ENCODE assay signal across 27 cellular contexts in the genomic region with DNA sequence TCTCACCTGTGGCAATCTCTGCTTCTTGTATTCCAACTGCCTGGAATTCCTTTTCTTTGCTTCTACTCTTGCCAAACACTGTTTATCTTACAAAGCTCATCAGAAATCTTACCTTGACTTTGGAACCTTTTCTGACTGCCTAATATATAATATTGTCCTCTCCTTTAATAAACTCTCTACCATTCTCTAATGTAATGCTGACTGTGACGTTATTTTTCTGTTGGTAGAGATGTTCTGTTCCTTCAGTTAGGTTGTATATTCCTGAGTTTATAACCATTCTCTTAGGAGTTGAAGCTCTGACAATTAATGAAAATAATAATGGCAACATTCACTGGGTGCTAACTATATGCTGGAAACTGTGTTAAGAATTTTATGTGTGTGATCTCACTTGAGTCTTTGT.
"Had no signal": no experiment of that assay in that cellular context is flagged by ENCODE, and none has a peak within 500 bp of the region (broad histone marks: within the 10 kb centered on the region; RNA-seq: fewer than 3 reads in every experiment).

No MANE protein-coding gene starts in this region.

- H3K36me3 ChIP-seq: colonic mucosa, esophagus muscularis mucosa, esophagus squamous epithelium, gastrocnemius medialis, gastroesophageal sphincter, heart left ventricle, heart right ventricle had no signal

- ATAC-seq: effector memory CD8-positive, alpha-beta T cell; esophagus mucosa; gastrocnemius medialis; gastroesophageal sphincter; heart left ventricle; heart right ventricle had no signal

- DNase-seq: colonic mucosa; cortex of kidney; dermis blood vessel endothelial cell; dorsolateral prefrontal cortex; effector CD4-positive, alpha-beta T cell; effector CD8-positive, alpha-beta T cell; effector memory CD4-positive, alpha-beta T cell; effector memory CD8-positive, alpha-beta T cell; endodermal cell; erythroblast; esophagus squamous epithelium; foreskin fibroblast; foreskin melanocyte; gastrocnemius medialis; glutamatergic neuron; head of caudate nucleus; heart left ventricle; heart right ventricle had no signal

- H3K9me3 ChIP-seq: colonic mucosa, esophagus muscularis mucosa, esophagus squamous epithelium, gastrocnemius medialis, gastroesophageal sphincter, heart left ventricle had no signal

- H3K27me3 ChIP-seq: colonic mucosa, dorsolateral prefrontal cortex, esophagus muscularis mucosa, esophagus squamous epithelium, gastrocnemius medialis, gastroesophageal sphincter, heart left ventricle, heart right ventricle had no signal

- H3K4me3 ChIP-seq: colonic mucosa, coronary artery, dorsolateral prefrontal cortex, esophagus muscularis mucosa, esophagus squamous epithelium, gastrocnemius medialis, gastroesophageal sphincter, heart left ventricle, heart right ventricle had no signal

- H3K4me1 ChIP-seq: colonic mucosa, esophagus muscularis mucosa, esophagus squamous epithelium, gastrocnemius medialis, gastroesophageal sphincter, heart left ventricle, heart right ventricle had no signal

- H3K27ac ChIP-seq: colonic mucosa, coronary artery, dorsolateral prefrontal cortex, epithelial cell of prostate, esophagus muscularis mucosa, esophagus squamous epithelium, gastrocnemius medialis, gastroesophageal sphincter, heart left ventricle, heart right ventricle had no signal

- FAIRE-seq: colon, endometrium, endothelial cell of umbilical vein, frontal cortex had no signal
